In the genomic region with DNA sequence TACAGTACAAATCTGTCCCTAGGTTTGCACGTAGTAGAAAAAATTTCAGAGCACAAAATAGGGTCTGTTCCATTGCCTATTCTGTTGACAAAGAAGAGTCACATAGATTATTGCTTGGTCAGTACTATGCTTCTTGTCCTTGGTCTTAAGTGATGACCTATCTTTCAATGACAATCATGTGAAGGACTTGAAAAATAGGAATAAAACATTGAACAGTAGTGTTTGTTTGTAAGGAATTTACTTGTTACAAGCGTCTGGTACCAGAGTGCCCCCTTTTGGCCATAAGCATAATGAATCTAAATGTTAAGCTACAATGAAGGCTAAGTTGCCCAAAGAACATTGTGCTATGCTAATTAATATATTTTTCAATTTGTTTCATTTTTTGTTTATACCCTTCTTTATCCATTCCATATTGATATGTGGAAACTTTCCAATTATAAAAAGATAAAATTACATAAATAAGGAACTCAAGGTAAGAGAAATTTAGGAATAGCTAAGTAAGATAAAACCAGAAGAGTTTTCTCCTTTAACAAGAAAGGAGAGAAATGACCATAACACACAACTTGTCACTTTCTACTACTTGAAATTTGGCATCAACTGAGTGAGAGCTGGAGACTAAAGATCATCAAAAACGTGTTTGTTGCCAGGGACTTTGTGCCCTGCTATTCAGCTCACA, we compare ENCODE assay signal across 8 cellular contexts.
A peak's percentile ranks its signal among the peaks of the same experiment; 100 is the strongest.
DNase-seq lines count a peak whose midpoint lies in the region; ATAC-seq and TF ChIP-seq lines count a peak whose summit lies in the region.

No MANE protein-coding gene starts in this region.

- no peaks in the 10 kb centered on the region for H3K27me3 Mint-ChIP-seq in T-helper 17 cell

- no peaks in the 10 kb centered on the region for H3K36me3 ChIP-seq in prostate gland

- H3K9me3 ChIP-seq in T-helper 17 cell (ENCODE audit: control insufficient read depth, low read length, poor library complexity, severe bottlenecking) (no peaks in the 10 kb centered on the region), prostate gland (no peaks in the 10 kb centered on the region)

- no peak overlapping the region for H3K4me3 Mint-ChIP-seq in T-helper 17 cell

- H3K27me3 ChIP-seq in prostate gland (replicated peaks; ENCODE audit: insufficient read depth), result no peaks in the 10 kb centered on the region

- TF ChIP-seq CTCF in GM12873 (IDR thresholded peaks at IDR 0.05; ENCODE audit: insufficient read depth, low read depth, low read length, missing control alignments) (peak; percentile 69), fibroblast of pulmonary artery (IDR thresholded peaks at IDR 0.05; ENCODE audit: low read length, missing control alignments) (peak; percentile 82), prostate gland (IDR thresholded peaks at IDR 0.05) (peak in 3 of 4 experiments; percentile 24 to 69 (median 51))

- H3K4me1 Mint-ChIP-seq in T-helper 17 cell, result no peaks in the 10 kb centered on the region

- DNase-seq in AG20443 (ENCODE audit: low spot score), result peak; percentile 43
- DNase-seq in LoVo (ENCODE audit: low spot score), result peak; percentile 77
- DNase-seq in T-helper 17 cell, result no peak
- peak; percentile 89 for DNase-seq in fibroblast of pulmonary artery (ENCODE audit: low read depth)
- DNase-seq in prostate gland (ENCODE audit: low spot score), result peak; percentile 17
- DNase-seq in T1000 (lab: John Stamatoyannopoulos, UW), result no peak

- H3K36me3 Mint-ChIP-seq in T-helper 17 cell (ENCODE audit: low read depth), result peaks cover 3% of the 10 kb centered on the region

- intact Hi-C loops in prostate gland (cut with DNase I), result loop anchor here (10.0 kb wide), 1 partner anchor 310 kb away; no protein-coding TSS in a partner anchor

- TF ChIP-seq POLR2A in prostate gland (IDR thresholded peaks at IDR 0.05), result no peak

- ATAC-seq in T-helper 17 cell, result peak; percentile 64
- no peak for ATAC-seq in HG02759 (IDR thresholded peaks at IDR 0.05; ENCODE audit: unreplicated experiment)

- H3K4me1 ChIP-seq in prostate gland (replicated peaks), result no peaks in the 10 kb centered on the region

- WGBS in prostate gland, result 37% methylated on average over 3 of the region's 3 CpGs

- H3K27ac ChIP-seq in prostate gland, result no peak overlapping the region

- H3K27ac Mint-ChIP-seq in T-helper 17 cell, result no peak overlapping the region

- H3K4me3 ChIP-seq in fibroblast of pulmonary artery (replicated peaks; ENCODE audit: low read depth, low read length), result no peak overlapping the region
- H3K4me3 ChIP-seq in prostate gland, result no peak overlapping the region

Comparison
In these comparisons a context has a peak if more than half of its experiments do, and no peak if none do; other contexts are left out.
1. DNase-seq: peak in AG20443 (single experiment), LoVo (single experiment), fibroblast of pulmonary artery (single experiment) and prostate gland (single experiment); none in T-helper 17 cell (0 of 3) and T1000 (single experiment).
2. Peak in every context shown above with its lines, with median percentiles within 50 percentile points of each other: CTCF ChIP-seq.